In the genomic region with DNA sequence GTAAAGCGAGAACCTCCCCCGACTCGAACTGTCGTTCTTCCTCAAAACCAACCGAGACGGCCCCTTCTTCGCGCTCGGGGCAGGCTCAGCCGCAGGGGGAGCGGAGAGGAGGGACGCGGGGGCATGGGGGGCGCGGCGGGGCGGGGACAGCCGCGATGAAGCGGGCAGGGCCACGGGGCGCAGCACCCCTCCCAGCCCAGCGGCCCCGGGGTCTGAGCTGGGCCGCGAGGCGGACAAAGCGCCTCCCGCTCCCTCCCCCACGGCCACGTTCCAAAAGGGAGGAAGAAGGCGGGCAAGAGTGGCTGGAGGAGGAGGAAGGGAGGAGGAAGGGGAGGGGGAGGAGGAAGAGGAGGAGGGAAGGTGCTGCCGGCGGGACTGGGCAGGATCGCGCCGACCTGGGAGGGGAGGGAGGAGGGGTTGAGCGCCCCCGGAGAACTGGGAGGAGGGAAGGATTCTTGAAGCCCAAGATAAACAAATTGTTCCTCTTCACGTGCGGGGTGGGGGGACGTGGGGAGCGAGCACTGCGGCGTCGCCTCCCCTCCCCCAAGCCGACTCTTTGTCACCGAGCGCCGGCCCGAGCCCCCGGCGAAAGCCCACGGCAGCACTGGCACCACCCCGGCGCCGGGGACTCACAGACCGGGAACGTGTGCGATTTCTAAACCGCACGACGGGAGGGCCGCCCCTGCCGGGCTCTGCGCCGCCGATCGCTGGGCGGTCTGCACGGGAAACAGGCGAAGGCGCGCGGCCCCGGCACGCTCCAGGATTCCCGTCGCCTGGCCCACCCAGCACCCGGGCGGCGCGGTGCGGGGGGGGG, we compare ENCODE assay signal across 1 cellular context.
TF ChIP-seq lines count a peak whose summit lies in the region.

No MANE protein-coding gene starts in this region.

TF ChIP-seq in HepG2, 621 proteins besides CTCF, POLR2A, EP300 and RAD21 (continued from another document):
- TF ChIP-seq, protein P1, sequence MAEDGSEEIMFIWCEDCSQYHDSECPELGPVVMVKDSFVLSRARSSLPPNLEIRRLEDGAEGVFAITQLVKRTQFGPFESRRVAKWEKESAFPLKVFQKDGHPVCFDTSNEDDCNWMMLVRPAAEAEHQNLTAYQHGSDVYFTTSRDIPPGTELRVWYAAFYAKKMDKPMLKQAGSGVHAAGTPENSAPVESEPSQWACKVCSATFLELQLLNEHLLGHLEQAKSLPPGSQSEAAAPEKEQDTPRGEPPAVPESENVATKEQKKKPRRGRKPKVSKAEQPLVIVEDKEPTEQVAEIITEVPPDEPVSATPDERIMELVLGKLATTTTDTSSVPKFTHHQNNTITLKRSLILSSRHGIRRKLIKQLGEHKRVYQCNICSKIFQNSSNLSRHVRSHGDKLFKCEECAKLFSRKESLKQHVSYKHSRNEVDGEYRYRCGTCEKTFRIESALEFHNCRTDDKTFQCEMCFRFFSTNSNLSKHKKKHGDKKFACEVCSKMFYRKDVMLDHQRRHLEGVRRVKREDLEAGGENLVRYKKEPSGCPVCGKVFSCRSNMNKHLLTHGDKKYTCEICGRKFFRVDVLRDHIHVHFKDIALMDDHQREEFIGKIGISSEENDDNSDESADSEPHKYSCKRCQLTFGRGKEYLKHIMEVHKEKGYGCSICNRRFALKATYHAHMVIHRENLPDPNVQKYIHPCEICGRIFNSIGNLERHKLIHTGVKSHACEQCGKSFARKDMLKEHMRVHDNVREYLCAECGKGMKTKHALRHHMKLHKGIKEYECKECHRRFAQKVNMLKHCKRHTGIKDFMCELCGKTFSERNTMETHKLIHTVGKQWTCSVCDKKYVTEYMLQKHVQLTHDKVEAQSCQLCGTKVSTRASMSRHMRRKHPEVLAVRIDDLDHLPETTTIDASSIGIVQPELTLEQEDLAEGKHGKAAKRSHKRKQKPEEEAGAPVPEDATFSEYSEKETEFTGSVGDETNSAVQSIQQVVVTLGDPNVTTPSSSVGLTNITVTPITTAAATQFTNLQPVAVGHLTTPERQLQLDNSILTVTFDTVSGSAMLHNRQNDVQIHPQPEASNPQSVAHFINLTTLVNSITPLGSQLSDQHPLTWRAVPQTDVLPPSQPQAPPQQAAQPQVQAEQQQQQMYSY (CRISPR knock-in tag; IDR thresholded peaks at IDR 0.05), result peak; percentile 39; the same call in 1 of the 2 replicates
- TF ChIP-seq ZNF75D (CRISPR knock-in tag; IDR thresholded peaks at IDR 0.05; ENCODE audit: borderline replicate concordance) (0 out of 2 replicates have a peak, but pooled peaks have one; percentile 56), ZFP36L2 (CRISPR knock-in tag; IDR thresholded peaks at IDR 0.05) (no peak), NRL (CRISPR knock-in tag; IDR thresholded peaks at IDR 0.05; ENCODE audit: borderline replicate concordance) (no peak), ZMAT3 (CRISPR knock-in tag; conservative IDR thresholded peaks at IDR 0.05) (0 out of 2 replicates have a peak, but pooled peaks have one; percentile 26), CBX2 (IDR thresholded peaks at IDR 0.05; ENCODE audit: low read depth, low read length) (no peak), CBX2 (CRISPR knock-in tag; IDR thresholded peaks at IDR 0.05; ENCODE audit: low read depth) (no peak), ZNF230 (CRISPR knock-in tag; IDR thresholded peaks at IDR 0.05) (no peak), ELF3 (CRISPR knock-in tag; IDR thresholded peaks at IDR 0.05) (0 out of 2 replicates have a peak, but pooled peaks have one; percentile 14), BCL6 (CRISPR knock-in tag; IDR thresholded peaks at IDR 0.05) (0 out of 2 replicates have a peak, but pooled peaks have one; percentile 7), GFI1 (CRISPR knock-in tag; IDR thresholded peaks at IDR 0.05; ENCODE audit: borderline replicate concordance) (peak; percentile 23; the same call in 1 of the 2 replicates), ATRX (CRISPR knock-in tag; IDR thresholded peaks at IDR 0.05; ENCODE audit: borderline replicate concordance) (no peak)
- TF ChIP-seq, protein P2, sequence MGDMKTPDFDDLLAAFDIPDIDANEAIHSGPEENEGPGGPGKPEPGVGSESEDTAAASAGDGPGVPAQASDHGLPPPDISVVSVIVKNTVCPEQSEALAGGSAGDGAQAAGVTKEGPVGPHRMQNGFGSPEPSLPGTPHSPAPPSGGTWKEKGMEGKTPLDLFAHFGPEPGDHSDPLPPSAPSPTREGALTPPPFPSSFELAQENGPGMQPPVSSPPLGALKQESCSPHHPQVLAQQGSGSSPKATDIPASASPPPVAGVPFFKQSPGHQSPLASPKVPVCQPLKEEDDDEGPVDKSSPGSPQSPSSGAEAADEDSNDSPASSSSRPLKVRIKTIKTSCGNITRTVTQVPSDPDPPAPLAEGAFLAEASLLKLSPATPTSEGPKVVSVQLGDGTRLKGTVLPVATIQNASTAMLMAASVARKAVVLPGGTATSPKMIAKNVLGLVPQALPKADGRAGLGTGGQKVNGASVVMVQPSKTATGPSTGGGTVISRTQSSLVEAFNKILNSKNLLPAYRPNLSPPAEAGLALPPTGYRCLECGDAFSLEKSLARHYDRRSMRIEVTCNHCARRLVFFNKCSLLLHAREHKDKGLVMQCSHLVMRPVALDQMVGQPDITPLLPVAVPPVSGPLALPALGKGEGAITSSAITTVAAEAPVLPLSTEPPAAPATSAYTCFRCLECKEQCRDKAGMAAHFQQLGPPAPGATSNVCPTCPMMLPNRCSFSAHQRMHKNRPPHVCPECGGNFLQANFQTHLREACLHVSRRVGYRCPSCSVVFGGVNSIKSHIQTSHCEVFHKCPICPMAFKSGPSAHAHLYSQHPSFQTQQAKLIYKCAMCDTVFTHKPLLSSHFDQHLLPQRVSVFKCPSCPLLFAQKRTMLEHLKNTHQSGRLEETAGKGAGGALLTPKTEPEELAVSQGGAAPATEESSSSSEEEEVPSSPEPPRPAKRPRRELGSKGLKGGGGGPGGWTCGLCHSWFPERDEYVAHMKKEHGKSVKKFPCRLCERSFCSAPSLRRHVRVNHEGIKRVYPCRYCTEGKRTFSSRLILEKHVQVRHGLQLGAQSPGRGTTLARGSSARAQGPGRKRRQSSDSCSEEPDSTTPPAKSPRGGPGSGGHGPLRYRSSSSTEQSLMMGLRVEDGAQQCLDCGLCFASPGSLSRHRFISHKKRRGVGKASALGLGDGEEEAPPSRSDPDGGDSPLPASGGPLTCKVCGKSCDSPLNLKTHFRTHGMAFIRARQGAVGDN (CRISPR knock-in tag; IDR thresholded peaks at IDR 0.05), result peak; percentile 48
- TF ChIP-seq, protein P3, sequence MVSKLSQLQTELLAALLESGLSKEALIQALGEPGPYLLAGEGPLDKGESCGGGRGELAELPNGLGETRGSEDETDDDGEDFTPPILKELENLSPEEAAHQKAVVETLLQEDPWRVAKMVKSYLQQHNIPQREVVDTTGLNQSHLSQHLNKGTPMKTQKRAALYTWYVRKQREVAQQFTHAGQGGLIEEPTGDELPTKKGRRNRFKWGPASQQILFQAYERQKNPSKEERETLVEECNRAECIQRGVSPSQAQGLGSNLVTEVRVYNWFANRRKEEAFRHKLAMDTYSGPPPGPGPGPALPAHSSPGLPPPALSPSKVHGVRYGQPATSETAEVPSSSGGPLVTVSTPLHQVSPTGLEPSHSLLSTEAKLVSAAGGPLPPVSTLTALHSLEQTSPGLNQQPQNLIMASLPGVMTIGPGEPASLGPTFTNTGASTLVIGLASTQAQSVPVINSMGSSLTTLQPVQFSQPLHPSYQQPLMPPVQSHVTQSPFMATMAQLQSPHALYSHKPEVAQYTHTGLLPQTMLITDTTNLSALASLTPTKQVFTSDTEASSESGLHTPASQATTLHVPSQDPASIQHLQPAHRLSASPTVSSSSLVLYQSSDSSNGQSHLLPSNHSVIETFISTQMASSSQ (IDR thresholded peaks at IDR 0.05; ENCODE audit: low read depth), result no peak
- TF ChIP-seq, protein P3 (CRISPR knock-in tag; IDR thresholded peaks at IDR 0.05; ENCODE audit: borderline replicate concordance), result no peak
- TF ChIP-seq, protein P4, sequence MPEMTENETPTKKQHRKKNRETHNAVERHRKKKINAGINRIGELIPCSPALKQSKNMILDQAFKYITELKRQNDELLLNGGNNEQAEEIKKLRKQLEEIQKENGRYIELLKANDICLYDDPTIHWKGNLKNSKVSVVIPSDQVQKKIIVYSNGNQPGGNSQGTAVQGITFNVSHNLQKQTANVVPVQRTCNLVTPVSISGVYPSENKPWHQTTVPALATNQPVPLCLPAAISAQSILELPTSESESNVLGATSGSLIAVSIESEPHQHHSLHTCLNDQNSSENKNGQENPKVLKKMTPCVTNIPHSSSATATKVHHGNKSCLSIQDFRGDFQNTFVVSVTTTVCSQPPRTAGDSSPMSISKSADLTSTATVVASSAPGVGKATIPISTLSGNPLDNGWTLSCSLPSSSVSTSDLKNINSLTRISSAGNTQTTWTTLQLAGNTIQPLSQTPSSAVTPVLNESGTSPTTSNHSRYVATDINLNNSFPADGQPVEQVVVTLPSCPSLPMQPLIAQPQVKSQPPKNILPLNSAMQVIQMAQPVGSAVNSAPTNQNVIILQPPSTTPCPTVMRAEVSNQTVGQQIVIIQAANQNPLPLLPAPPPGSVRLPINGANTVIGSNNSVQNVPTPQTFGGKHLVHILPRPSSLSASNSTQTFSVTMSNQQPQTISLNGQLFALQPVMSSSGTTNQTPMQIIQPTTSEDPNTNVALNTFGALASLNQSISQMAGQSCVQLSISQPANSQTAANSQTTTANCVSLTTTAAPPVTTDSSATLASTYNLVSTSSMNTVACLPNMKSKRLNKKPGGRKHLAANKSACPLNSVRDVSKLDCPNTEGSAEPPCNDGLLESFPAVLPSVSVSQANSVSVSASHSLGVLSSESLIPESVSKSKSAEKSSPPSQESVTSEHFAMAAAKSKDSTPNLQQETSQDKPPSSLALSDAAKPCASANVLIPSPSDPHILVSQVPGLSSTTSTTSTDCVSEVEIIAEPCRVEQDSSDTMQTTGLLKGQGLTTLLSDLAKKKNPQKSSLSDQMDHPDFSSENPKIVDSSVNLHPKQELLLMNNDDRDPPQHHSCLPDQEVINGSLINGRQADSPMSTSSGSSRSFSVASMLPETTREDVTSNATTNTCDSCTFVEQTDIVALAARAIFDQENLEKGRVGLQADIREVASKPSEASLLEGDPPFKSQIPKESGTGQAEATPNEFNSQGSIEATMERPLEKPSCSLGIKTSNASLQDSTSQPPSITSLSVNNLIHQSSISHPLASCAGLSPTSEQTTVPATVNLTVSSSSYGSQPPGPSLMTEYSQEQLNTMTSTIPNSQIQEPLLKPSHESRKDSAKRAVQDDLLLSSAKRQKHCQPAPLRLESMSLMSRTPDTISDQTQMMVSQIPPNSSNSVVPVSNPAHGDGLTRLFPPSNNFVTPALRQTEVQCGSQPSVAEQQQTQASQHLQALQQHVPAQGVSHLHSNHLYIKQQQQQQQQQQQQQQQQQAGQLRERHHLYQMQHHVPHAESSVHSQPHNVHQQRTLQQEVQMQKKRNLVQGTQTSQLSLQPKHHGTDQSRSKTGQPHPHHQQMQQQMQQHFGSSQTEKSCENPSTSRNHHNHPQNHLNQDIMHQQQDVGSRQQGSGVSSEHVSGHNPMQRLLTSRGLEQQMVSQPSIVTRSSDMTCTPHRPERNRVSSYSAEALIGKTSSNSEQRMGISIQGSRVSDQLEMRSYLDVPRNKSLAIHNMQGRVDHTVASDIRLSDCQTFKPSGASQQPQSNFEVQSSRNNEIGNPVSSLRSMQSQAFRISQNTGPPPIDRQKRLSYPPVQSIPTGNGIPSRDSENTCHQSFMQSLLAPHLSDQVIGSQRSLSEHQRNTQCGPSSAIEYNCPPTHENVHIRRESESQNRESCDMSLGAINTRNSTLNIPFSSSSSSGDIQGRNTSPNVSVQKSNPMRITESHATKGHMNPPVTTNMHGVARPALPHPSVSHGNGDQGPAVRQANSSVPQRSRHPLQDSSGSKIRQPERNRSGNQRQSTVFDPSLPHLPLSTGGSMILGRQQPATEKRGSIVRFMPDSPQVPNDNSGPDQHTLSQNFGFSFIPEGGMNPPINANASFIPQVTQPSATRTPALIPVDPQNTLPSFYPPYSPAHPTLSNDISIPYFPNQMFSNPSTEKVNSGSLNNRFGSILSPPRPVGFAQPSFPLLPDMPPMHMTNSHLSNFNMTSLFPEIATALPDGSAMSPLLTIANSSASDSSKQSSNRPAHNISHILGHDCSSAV (CRISPR knock-in tag; IDR thresholded peaks at IDR 0.05; ENCODE audit: borderline replicate concordance), result no peak
TF ChIP-seq in HepG2: peak in this region for 16.
